ENCODE assay signal across 13 cellular contexts in the genomic region with DNA sequence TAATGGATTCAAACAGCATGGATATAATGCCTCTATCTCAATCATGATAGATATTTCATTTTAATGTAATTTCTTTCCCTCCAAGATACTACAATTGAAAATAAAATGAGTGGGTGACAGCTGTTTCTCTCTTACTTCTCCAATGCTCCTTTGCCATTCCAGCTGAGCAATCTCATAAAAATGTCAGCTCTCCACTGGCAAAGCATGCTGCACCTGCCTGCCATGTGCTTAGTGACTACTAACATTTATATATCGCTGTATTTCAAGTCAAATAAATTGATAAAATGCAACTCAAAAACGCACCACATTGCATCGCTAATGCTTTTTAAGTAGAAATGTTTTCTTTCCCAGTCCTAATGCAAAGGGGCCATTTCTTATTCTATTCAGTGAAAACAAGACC.
"Had no signal": no experiment of that assay in that cellular context is flagged by ENCODE, and none has a peak within 500 bp of the region (broad histone marks: within the 10 kb centered on the region; RNA-seq: fewer than 3 reads in every experiment).

No MANE protein-coding gene starts in this region.

- ATAC-seq: activated T-cell treated with anti-CD3 and anti-CD28 coated beads, Interleukin-2, amount 50 U/mL, for 72 hours; left ventricle myocardium superior; stimulated activated naive CD8-positive, alpha-beta T cell treated with anti-CD3 and anti-CD28 coated beads, Interleukin-15, Interleukin-2, amounts not matched to agents 100 U/mL and 50 U/mL, for 24 hours had no signal

- DNase-seq: activated CD4-positive, alpha-beta T cell treated with anti-CD3 and anti-CD28 coated beads for 1 hour; activated CD4-positive, alpha-beta T cell treated with anti-CD3 and anti-CD28 coated beads, Interleukin-2, amount 50 U/mL, for 4 hours; activated effector memory CD4-positive, alpha-beta T cell treated with anti-CD3 and anti-CD28 coated beads, Interleukin-2, amount 50 U/mL, for 16 hours; activated T-cell treated with anti-CD3 and anti-CD28 coated beads, Interleukin-2, amount 50 U/mL, for 72 hours; cerebellar nuclear complex; effector CD8-positive, alpha-beta T cell; immature natural killer cell; kidney glomerular epithelial cell; left ventricle myocardium superior; nephron progenitor cell; stimulated activated CD4-positive, alpha-beta T cell treated with anti-CD3 and anti-CD28 coated beads, Interleukin-2, amount 100 ng/mL, for 24 hours; stimulated activated naive CD8-positive, alpha-beta T cell treated with anti-CD3 and anti-CD28 coated beads, Interleukin-15, Interleukin-2, amounts not matched to agents 100 U/mL and 50 U/mL, for 24 hours; WERI-Rb-1 had no signal
